Comparison of ENCODE assay signal across 15 cellular contexts in the genomic region with DNA sequence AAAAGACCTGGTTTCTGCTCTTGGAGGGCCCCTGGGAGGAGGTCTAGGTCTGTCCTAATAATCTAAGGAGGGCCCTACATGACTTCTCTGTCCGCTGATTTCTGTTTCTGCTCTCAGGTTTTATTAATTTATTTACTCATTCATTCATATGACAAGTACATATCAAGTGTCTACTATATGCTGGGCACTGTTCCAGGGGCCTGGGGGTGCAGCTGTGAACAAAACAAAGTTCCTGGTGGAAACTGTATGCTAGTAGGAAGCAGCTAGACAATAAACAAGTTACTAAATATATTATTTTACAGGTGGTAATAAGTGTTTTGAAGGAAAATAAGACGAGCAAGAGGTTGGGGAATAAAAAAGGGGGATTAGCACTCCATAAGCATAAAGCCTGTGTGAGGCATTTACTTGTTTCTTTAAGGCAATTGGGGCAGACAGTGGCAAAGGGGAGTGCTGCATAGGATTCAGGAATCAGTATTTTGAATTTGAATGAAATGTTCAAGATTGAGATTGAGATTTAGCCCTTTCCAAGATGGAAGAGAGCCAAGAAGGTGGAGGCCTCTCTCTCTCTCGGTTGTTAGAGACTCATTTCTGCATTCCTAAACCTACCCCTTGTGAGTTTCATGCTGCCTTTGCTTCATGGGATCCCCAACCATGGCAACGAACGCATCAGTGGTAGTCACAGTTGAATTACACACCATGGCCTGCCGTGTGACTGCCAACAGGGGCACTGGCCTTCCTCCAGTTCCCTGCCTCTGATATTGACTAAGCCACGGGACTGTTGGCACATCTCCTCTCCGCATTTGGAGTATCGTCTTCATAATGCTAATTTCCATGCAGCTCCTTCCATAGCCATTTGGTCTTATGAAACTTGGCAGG. TPM values are rescaled to one million over a fixed set of nuclear protein-coding genes. Genes with fewer than 3 reads are reported as not detected.
DNase-seq lines count a peak whose midpoint lies in the region; TF ChIP-seq lines count a peak whose summit lies in the region.
"Had no signal": no experiment of that assay in that cellular context is flagged by ENCODE, and none has a peak within 500 bp of the region (broad histone marks: within the 10 kb centered on the region; RNA-seq: fewer than 3 reads in every experiment).

No MANE protein-coding gene starts in this region.

- no peaks in the 10 kb centered on the region for H3K27me3 ChIP-seq in SJCRH30

- H3K27ac ChIP-seq in SJCRH30 = no peak overlapping the region

- TF ChIP-seq CTCF in mesothelial cell of epicardium (IDR thresholded peaks at IDR 0.05; ENCODE audit: unreplicated experiment) = no peak

- peaks cover 5% of the 10 kb centered on the region for H3K9me3 Mint-ChIP-seq in mesothelial cell of epicardium
- H3K9me3 Mint-ChIP-seq: CD8-positive, alpha-beta memory T cell had no signal

- H3K4me3 ChIP-seq in SJCRH30 = no peak overlapping the region

- H3K36me3 ChIP-seq in SJCRH30 = no peaks in the 10 kb centered on the region

- no peak overlapping the region for H3K4me3 Mint-ChIP-seq in mesothelial cell of epicardium
- H3K4me3 Mint-ChIP-seq: CD8-positive, alpha-beta memory T cell; IgD-negative memory B cell had no signal

- H3K4me1 Mint-ChIP-seq in mesothelial cell of epicardium = peaks cover 23% of the 10 kb centered on the region
- H3K4me1 Mint-ChIP-seq: CD8-positive, alpha-beta memory T cell; IgD-negative memory B cell had no signal

- H3K36me3 Mint-ChIP-seq in mesothelial cell of epicardium = no peaks in the 10 kb centered on the region
- H3K36me3 Mint-ChIP-seq: CD8-positive, alpha-beta memory T cell had no signal

- DNase-seq in G401 (ENCODE audit: low spot score) = peak; percentile 50
- DNase-seq in NCI-H2029 treated with DMSO at 0.1 percent for 48 hours (lab: John Stamatoyannopoulos, UW) = peak; percentile 67
- peak; percentile 51 to 60 for DNase-seq in SJCRH30
- DNase-seq in mesothelial cell of epicardium (ENCODE audit: low spot score in 2 of 2, unreplicated experiment in 2 of 2) = no peak
- no peak for DNase-seq in iPS-NIHi7 (ENCODE audit: extremely low spot score)
- DNase-seq in HuH-7 (ENCODE audit: low spot score) = no peak
- no peak for DNase-seq in stimulated activated CD4-positive, alpha-beta T cell treated with anti-CD3 and anti-CD28 coated beads, Interleukin-2, amount 100 ng/mL, for 48 hours
- DNase-seq in T1000 (lab: John Stamatoyannopoulos, UW) = no peak
- DNase-seq: activated CD4-positive, alpha-beta T cell treated with anti-CD3 and anti-CD28 coated beads, Interleukin-2, amount 50 U/mL, for 4 hours; activated effector memory CD4-positive, alpha-beta T cell treated with anti-CD3 and anti-CD28 coated beads, Interleukin-2, amount 50 U/mL, for 16 hours; CD8-positive, alpha-beta memory T cell; erythroblast; H7 had no signal

- in situ Hi-C loops in G401 (cut with HindIII; ENCODE audit: low sequenced_read_pairs) = no loop called here

- no peaks in the 10 kb centered on the region for H3K9me3 ChIP-seq in SJCRH30 (replicated peaks)

- no peaks in the 10 kb centered on the region for H3K27me3 Mint-ChIP-seq in mesothelial cell of epicardium (ENCODE audit: low read depth)

- peaks cover 3% of the 10 kb centered on the region for H3K4me1 ChIP-seq in SJCRH30

- H3K27ac Mint-ChIP-seq in mesothelial cell of epicardium = peak overlapping the region; percentile 45
- H3K27ac Mint-ChIP-seq: CD8-positive, alpha-beta memory T cell; IgD-negative memory B cell had no signal

RNA-seq across cellular contexts. Expression of a gene that starts 28.3 kb away (rescaled TPM):
- not detected in 2 replicates for total RNA-seq in G401 (2014; rRNA removed; shearing (Covaris generic))
- 0.24 and 0.30 TPM in 2 replicates for total RNA-seq in SJCRH30 (2014; rRNA removed; shearing (Covaris generic))
- 0.18 to 0.59 TPM (median 0.22 TPM) in 3 replicates for total RNA-seq in mesothelial cell of epicardium
- total RNA-seq: CD8-positive, alpha-beta memory T cell; T-helper 1 cell treated with Interleukin-12 subunit alpha and Interleukin-12 subunit beta and Interleukin-4 antibody, amounts not matched to agents 30 ng/mL and 1 ng/mL, for 36 hours had no signal

RNA-seq across cellular contexts. Expression of a gene that starts 47.9 kb away (rescaled TPM):
- 0.49 and 9.3 TPM in 2 replicates for total RNA-seq in G401 (2014; rRNA removed; shearing (Covaris generic))
- 0.08 TPM in 1 of 2 replicates, not detected in the other for total RNA-seq in SJCRH30 (2014; rRNA removed; shearing (Covaris generic))
- total RNA-seq in mesothelial cell of epicardium = 0.16 to 0.40 TPM (median 0.25 TPM) in 3 replicates

Comparison
In these comparisons a context has a peak if more than half of its experiments do, and no peak if none do; other contexts are left out.
1. DNase-seq: peak in G401 (single experiment), NCI-H2029 treated with DMSO at 0.1 percent for 48 hours (single experiment) and SJCRH30 (2 of 2); none in mesothelial cell of epicardium (0 of 2), iPS-NIHi7 (single experiment), HuH-7 (single experiment), stimulated activated CD4-positive, alpha-beta T cell treated with anti-CD3 and anti-CD28 coated beads, Interleukin-2, amount 100 ng/mL, for 48 hours (0 of 2) and T1000 (single experiment).